In genomic region chr12:6039894-6040601, GRCh38 we compare ENCODE assay signal across 8 cellular contexts.
DNase-seq lines count a peak whose midpoint lies in the region; FAIRE-seq and TF ChIP-seq lines count a peak whose summit lies in the region.

No MANE protein-coding gene starts in this region.

- peak; percentile 98 for TF ChIP-seq CTCF in PC-9 (conservative IDR thresholded peaks at IDR 0.05)
- peak; percentile 74 to 88 (median 87) for TF ChIP-seq CTCF in ovary (IDR thresholded peaks at IDR 0.05)

- H3K4me2 ChIP-seq in PC-9, result no peak overlapping the region

- H3K27ac Mint-ChIP-seq in activated T-helper 2 cell treated with anti-CD3 and anti-CD28 coated beads, Interferon-gamma antibody, Interleukin-2, Interleukin-4, amounts not matched to agents 10 μg/mL and 5 μg/mL and 100 μg/mL, durations not matched to agents 14 hours and 24 hours and 36 hours, result no peak overlapping the region

- H3K4me1 ChIP-seq in PC-9 (replicated peaks; ENCODE audit: insufficient read depth) (peaks cover 11% of the 10 kb centered on the region), ovary (ENCODE audit: insufficient read depth) (no peaks in the 10 kb centered on the region)

- H3K9me3 Mint-ChIP-seq in activated T-helper 2 cell treated with anti-CD3 and anti-CD28 coated beads, Interferon-gamma antibody, Interleukin-2, Interleukin-4, amounts not matched to agents 10 μg/mL and 5 μg/mL and 100 μg/mL, durations not matched to agents 14 hours and 24 hours and 36 hours, result no peaks in the 10 kb centered on the region

- no peaks in the 10 kb centered on the region for H3F3A ChIP-seq in PC-9 (ENCODE audit: insufficient read depth, low read depth)

- no peak for TF ChIP-seq EP300 in ovary (IDR thresholded peaks at IDR 0.05)

- H3K4me3 ChIP-seq in PC-9 (no peak overlapping the region), ovary (no peak overlapping the region)

- no peak overlapping the region for H2AFZ ChIP-seq in PC-9

- H3K36me3 ChIP-seq in PC-9 (ENCODE audit: low read depth), result no peaks in the 10 kb centered on the region
- H3K36me3 ChIP-seq in ovary, result no peaks in the 10 kb centered on the region

- no TSS peak for BruUV-seq in PC-9 (replicated peaks; lab: Mats Ljungman, UMichigan)

- no peaks in the 10 kb centered on the region for H3K79me2 ChIP-seq in PC-9 (ENCODE audit: low read depth)

- H3K9me3 ChIP-seq in PC-9 (ENCODE audit: insufficient read depth, low read depth), result no peaks in the 10 kb centered on the region
- H3K9me3 ChIP-seq in ovary, result no peaks in the 10 kb centered on the region

- H3K4me1 Mint-ChIP-seq in activated T-helper 2 cell treated with anti-CD3 and anti-CD28 coated beads, Interferon-gamma antibody, Interleukin-2, Interleukin-4, amounts not matched to agents 10 μg/mL and 5 μg/mL and 100 μg/mL, durations not matched to agents 14 hours and 24 hours and 36 hours (ENCODE audit: low read depth), result peaks cover 3% of the 10 kb centered on the region

- WGBS in ovary, 3 donors, result 16 to 20% (median 18%) methylated on average over 12 of the region's 12 CpGs

- no peak overlapping the region for H3K27ac ChIP-seq in PC-9
- H3K27ac ChIP-seq in ovary, result no peak overlapping the region

- DNase-seq in NCI-H510A treated with DMSO at 0.1 percent for 48 hours (lab: John Stamatoyannopoulos, UW) (peak; percentile 55), NCI-H510A (lab: John Stamatoyannopoulos, UW) (no peak), HTR-8/SVneo (ENCODE audit: insufficient read length, low spot score) (peak; percentile 89), PC-9 (peak; percentile 44 to 65), frontal cortex (ENCODE audit: low spot score in 2 of 2) (peak; percentile 54 to 67), ovary (peak; percentile 42 to 61 (median 54)), COR-L47 (lab: John Stamatoyannopoulos, UW) (no peak)
- peak; percentile 22 for DNase-seq in activated T-helper 2 cell treated with anti-CD3 and anti-CD28 coated beads, Interferon-gamma antibody, Interleukin-2, Interleukin-4, amounts not matched to agents 10 μg/mL and 5 μg/mL and 100 μg/mL, durations not matched to agents 14 hours and 24 hours and 36 hours (ENCODE audit: low spot score)

- TF ChIP-seq POLR2A in ovary (IDR thresholded peaks at IDR 0.05), result no peak

- CTCF ChIA-PET in PC-9 (lab: Charles Lee), result interaction anchor here (3.2 kb wide), 1 partner anchor 51 kb away, joined by 82 read pairs; no protein-coding TSS in a partner anchor

- no peaks in the 10 kb centered on the region for H3K36me3 Mint-ChIP-seq in activated T-helper 2 cell treated with anti-CD3 and anti-CD28 coated beads, Interferon-gamma antibody, Interleukin-2, Interleukin-4, amounts not matched to agents 10 μg/mL and 5 μg/mL and 100 μg/mL, durations not matched to agents 14 hours and 24 hours and 36 hours (ENCODE audit: low read depth)

- intact Hi-C loops in PC-9 (cut with micrococcal nuclease; ENCODE audit: unreplicated experiment) (loop anchor here (5.0 kb wide), 1 partner anchor 73 kb away; no protein-coding TSS in a partner anchor), ovary (cut with DNase I) (loop anchor here in 3 of 4 donors (5.0 to 10.0 kb wide), 4 partner anchors 48 to 1185 kb away; no protein-coding TSS in a partner anchor)
- intact Hi-C loops in activated T-helper 2 cell treated with anti-CD3 and anti-CD28 coated beads, Interferon-gamma antibody, Interleukin-2, Interleukin-4, amounts not matched to agents 10 μg/mL and 5 μg/mL and 100 μg/mL, durations not matched to agents 14 hours and 24 hours and 36 hours (cut with micrococcal nuclease), result loop anchor here (1.0 kb wide), 2 partner anchors 52 to 74 kb away; no protein-coding TSS in a partner anchor

- H3K27me3 ChIP-seq in PC-9 (ENCODE audit: insufficient read depth, low read depth) (no peaks in the 10 kb centered on the region), ovary (no peaks in the 10 kb centered on the region)

- POLR2A ChIA-PET in PC-9 (lab: Charles Lee; ENCODE audit: unreplicated experiment), result no interaction called here

- no peak overlapping the region for H3K4me3 Mint-ChIP-seq in activated T-helper 2 cell treated with anti-CD3 and anti-CD28 coated beads, Interferon-gamma antibody, Interleukin-2, Interleukin-4, amounts not matched to agents 10 μg/mL and 5 μg/mL and 100 μg/mL, durations not matched to agents 14 hours and 24 hours and 36 hours (ENCODE audit: low read depth)

- FAIRE-seq in HTR-8/SVneo (lab: Jason Lieb, UNC) (peak; percentile 91), frontal cortex (lab: Jason Lieb, UNC) (peak; percentile 57)

- H3K9me2 ChIP-seq in PC-9 (ENCODE audit: insufficient read depth), result no peaks in the 10 kb centered on the region

- H3K27me3 Mint-ChIP-seq in activated T-helper 2 cell treated with anti-CD3 and anti-CD28 coated beads, Interferon-gamma antibody, Interleukin-2, Interleukin-4, amounts not matched to agents 10 μg/mL and 5 μg/mL and 100 μg/mL, durations not matched to agents 14 hours and 24 hours and 36 hours (ENCODE audit: low read depth), result no peaks in the 10 kb centered on the region

- H4K20me1 ChIP-seq in PC-9 (ENCODE audit: insufficient read depth), result no peaks in the 10 kb centered on the region

Comparison
In these comparisons a context has a peak if more than half of its experiments do, and no peak if none do; other contexts are left out.
1. DNase-seq: peak in NCI-H510A treated with DMSO at 0.1 percent for 48 hours (single experiment), HTR-8/SVneo (single experiment), PC-9 (2 of 2), activated T-helper 2 cell treated with anti-CD3 and anti-CD28 coated beads, Interferon-gamma antibody, Interleukin-2, Interleukin-4, amounts not matched to agents 10 μg/mL and 5 μg/mL and 100 μg/mL, durations not matched to agents 14 hours and 24 hours and 36 hours (single experiment), frontal cortex (2 of 2) and ovary (5 of 5); none in NCI-H510A (single experiment) and COR-L47 (single experiment).